Comparison of ENCODE assay signal across 1 cellular context in the genomic region with DNA sequence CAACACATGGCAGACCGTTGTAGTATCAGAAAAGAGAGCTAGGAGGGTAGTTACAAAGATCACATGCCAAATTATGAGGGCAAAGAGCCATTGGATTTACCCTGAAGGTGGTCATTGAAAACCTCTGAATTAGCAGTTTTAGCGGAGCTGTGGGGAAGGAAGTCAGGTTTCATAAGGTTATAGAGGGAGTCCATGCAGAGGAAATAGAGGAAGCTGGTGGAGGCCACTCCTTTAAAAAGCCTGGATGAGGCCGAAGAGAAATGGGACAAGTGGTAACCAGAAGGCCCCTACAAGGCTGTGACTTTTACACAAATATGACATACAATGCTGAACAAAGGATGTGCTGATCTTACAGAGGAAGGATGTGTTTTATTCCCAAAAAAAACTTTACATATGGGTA.
TF ChIP-seq lines count a peak whose summit lies in the region.

No MANE protein-coding gene starts in this region.

TF ChIP-seq in HepG2, 621 proteins besides CTCF, POLR2A, EP300 and RAD21:
- TF ChIP-seq ZNF709 (CRISPR knock-in tag; IDR thresholded peaks at IDR 0.05) (no peak), HNRNPUL1 (IDR thresholded peaks at IDR 0.05; ENCODE audit: low read depth, low read length) (no peak), ZNF530 (CRISPR knock-in tag; IDR thresholded peaks at IDR 0.05; ENCODE audit: low read depth) (no peak), GTF3A (CRISPR knock-in tag; conservative IDR thresholded peaks at IDR 0.05) (no peak)
